Comparison of ENCODE assay signal across 8 cellular contexts in genomic region chr19:39327990-39328705, GRCh38. TPM values are rescaled to one million over a fixed set of nuclear protein-coding genes. Genes with fewer than 3 reads are reported as not detected.
DNase-seq lines count a peak whose midpoint lies in the region; ATAC-seq and TF ChIP-seq lines count a peak whose summit lies in the region.

No MANE protein-coding gene starts in this region.

- POLR2A ChIA-PET in BJ (lab: Charles Lee): no interaction called here

- no peaks in the 10 kb centered on the region for H3K9me3 Mint-ChIP-seq in endothelial cell (ENCODE audit: unreplicated experiment)

- no peak overlapping the region for H3K4me3 Mint-ChIP-seq in endothelial cell (ENCODE audit: unreplicated experiment)

- ATAC-seq in HG02840 (IDR thresholded peaks at IDR 0.05; ENCODE audit: low FRiP score, unreplicated experiment): no peak

- H3K36me3 ChIP-seq in BJ (ENCODE audit: control insufficient read depth, insufficient read depth, low read length): no peaks in the 10 kb centered on the region

- H3K4me1 Mint-ChIP-seq in endothelial cell (ENCODE audit: unreplicated experiment): peaks cover 4% of the 10 kb centered on the region

- no peak overlapping the region for H3K27ac Mint-ChIP-seq in endothelial cell (ENCODE audit: unreplicated experiment)

- peaks cover 1% of the 10 kb centered on the region for H3K27me3 Mint-ChIP-seq in endothelial cell (ENCODE audit: unreplicated experiment)

- peaks cover 1% of the 10 kb centered on the region for H3K27me3 ChIP-seq in BJ (ENCODE audit: control insufficient read depth, insufficient read depth, low read length)

- TF ChIP-seq CTCF in BJ (IDR thresholded peaks at IDR 0.05; ENCODE audit: insufficient read depth, low read depth, low read length) (peak; percentile 98), endothelial cell (IDR thresholded peaks at IDR 0.05; ENCODE audit: unreplicated experiment) (peak; percentile 99)

- H3K36me3 Mint-ChIP-seq in endothelial cell (ENCODE audit: low read depth, unreplicated experiment): no peaks in the 10 kb centered on the region

- DNase-seq in BJ (ENCODE audit: low read depth) (no peak), HCEC 1CT (peak; percentile 41), NCI-H82 (lab: John Stamatoyannopoulos, UW) (peak; percentile 90), endothelial cell (ENCODE audit: low spot score) (peak; percentile 91), midbrain (lab: John Stamatoyannopoulos, UW) (peak; percentile 85)
- DNase-seq in activated CD8-positive, alpha-beta memory T cell treated with anti-CD3 and anti-CD28 coated beads, Interleukin-2, amount 50 U/mL, for 24 hours (ENCODE audit: extremely low read depth): peak; percentile 60
- peak; percentile 66 to 75 for DNase-seq in stimulated activated CD8-positive, alpha-beta memory T cell treated with anti-CD3 and anti-CD28 coated beads, Interleukin-4, amount 100 ng/mL, for 1 hour (ENCODE audit: low read depth in 2 of 2, low spot score in 1 of 2)

- CTCF ChIA-PET in BJ (lab: Yijun Ruan, JAX): interaction anchor here (0.6 to 5.5 kb wide), 22 partner anchors 8 to 277 kb away, joined by 3 to 57 read pairs (median 4); partner anchors contain the start of genes MED29, PAF1 and SAMD4B

- H3K4me3 ChIP-seq in BJ (ENCODE audit: low read depth, low read length): no peak overlapping the region

RNA-seq across cellular contexts. Expression of gene LRFN1, which starts 7.5 kb away (rescaled TPM):
- 0.02 and 0.06 TPM in 2 replicates for polyA plus RNA-seq in BJ (2011; rRNA removed)
- polyA minus RNA-seq in BJ (2011; rRNA and poly(A)+ RNA removed): 0.05 TPM in 1 of 2 replicates, not detected in the other
- total RNA-seq in endothelial cell (ENCODE audit: unreplicated experiment): 0.33 TPM

RNA-seq across cellular contexts. Expression of gene GMFG, which starts 7.7 kb away (rescaled TPM):
- polyA plus RNA-seq in BJ (2011; rRNA removed): 0.50 and 0.56 TPM in 2 replicates
- not detected in 2 replicates for polyA minus RNA-seq in BJ (2011; rRNA and poly(A)+ RNA removed)
- 36.2 TPM for total RNA-seq in endothelial cell (ENCODE audit: unreplicated experiment)

RNA-seq across cellular contexts. Expression of gene SAMD4B, which starts 14.1 kb away (rescaled TPM):
- polyA plus RNA-seq in BJ (2011; rRNA removed): 45.7 and 75.7 TPM in 2 replicates
- polyA minus RNA-seq in BJ (2011; rRNA and poly(A)+ RNA removed): 47.3 and 55.8 TPM in 2 replicates
- 127 TPM for total RNA-seq in endothelial cell (ENCODE audit: unreplicated experiment)

RNA-seq across cellular contexts. Expression of gene IFNL1, which starts 31.9 kb away (rescaled TPM):
- polyA plus RNA-seq in BJ (2011; rRNA removed): not detected in 2 replicates
- polyA minus RNA-seq in BJ (2011; rRNA and poly(A)+ RNA removed): not detected in 2 replicates
- not detected for total RNA-seq in endothelial cell (ENCODE audit: unreplicated experiment)

RNA-seq across cellular contexts. Expression of gene IFNL2, which starts 60.0 kb away (rescaled TPM):
- polyA plus RNA-seq in BJ (2011; rRNA removed): not detected in 2 replicates
- polyA minus RNA-seq in BJ (2011; rRNA and poly(A)+ RNA removed): not detected in 2 replicates
- not detected for total RNA-seq in endothelial cell (ENCODE audit: unreplicated experiment)
